22 cellular contexts compared by ENCODE assay signal in genomic region chr14:65877187-65877586, GRCh38.
A peak's percentile ranks its signal among the peaks of the same experiment; 100 is the strongest.
DNase-seq lines count a peak whose midpoint lies in the region; ATAC-seq, FAIRE-seq and TF ChIP-seq lines count a peak whose summit lies in the region.
"Had no signal": no experiment of that assay in that cellular context is flagged by ENCODE, and none has a peak within 500 bp of the region (broad histone marks: within the 10 kb centered on the region; RNA-seq: fewer than 3 reads in every experiment).

No MANE protein-coding gene starts in this region.

- WGBS in thyroid gland, 2 donors = 92 to 94% methylated on average over 7 of the region's 7 CpGs

- H3K36me3 Mint-ChIP-seq in activated CD8-positive, alpha-beta memory T cell treated with anti-CD3 and anti-CD28 coated beads, Interleukin-2, amount 10 ng/mL, durations not matched to agents 7 days and 5 days = peaks cover 18% of the 10 kb centered on the region
- H3K36me3 Mint-ChIP-seq in activated CD8-positive, alpha-beta T cell treated with anti-CD3 and anti-CD28 coated beads, Interleukin-2, amount 10 ng/mL, durations not matched to agents 7 days and 5 days (ENCODE audit: low read depth) = peaks cover 31% of the 10 kb centered on the region
- H3K36me3 Mint-ChIP-seq: IgD-negative memory B cell had no signal

- peaks cover 57% of the 10 kb centered on the region for H3K4me1 ChIP-seq in DND-41 (ENCODE audit: insufficient read depth, low read length)
- H3K4me1 ChIP-seq in thyroid gland = no peaks in the 10 kb centered on the region
- H3K4me1 ChIP-seq: BE2C, Caco-2 had no signal

- no peaks in the 10 kb centered on the region for H3K27me3 Mint-ChIP-seq in activated CD8-positive, alpha-beta memory T cell treated with anti-CD3 and anti-CD28 coated beads, Interleukin-2, amount 10 ng/mL, durations not matched to agents 7 days and 5 days
- H3K27me3 Mint-ChIP-seq in activated CD8-positive, alpha-beta T cell treated with anti-CD3 and anti-CD28 coated beads, Interleukin-2, amount 10 ng/mL, durations not matched to agents 7 days and 5 days (ENCODE audit: low read depth) = no peaks in the 10 kb centered on the region
- H3K27me3 Mint-ChIP-seq: IgD-negative memory B cell had no signal

- H2AFZ ChIP-seq in DND-41 (ENCODE audit: low read depth, low read length) = no peak overlapping the region

- no peak for DNase-seq in activated CD8-positive, alpha-beta memory T cell treated with anti-CD3 and anti-CD28 coated beads, Interleukin-2, amount 10 ng/mL, durations not matched to agents 7 days and 5 days
- no peak for DNase-seq in activated CD8-positive, alpha-beta memory T cell treated with anti-CD3 and anti-CD28 coated beads, Interleukin-2, amount 50 U/mL, for 4 hours
- peak; percentile 90 for DNase-seq in DND-41
- DNase-seq in activated CD8-positive, alpha-beta T cell treated with anti-CD3 and anti-CD28 coated beads, Interleukin-2, amount 10 ng/mL, durations not matched to agents 7 days and 5 days = no peak
- no peak for DNase-seq in urothelium cell line (ENCODE audit: low spot score)
- DNase-seq in AG08396 (ENCODE audit: low spot score) = no peak
- DNase-seq in thyroid gland = no peak
- DNase-seq: BE2C, Caco-2, DMS 273 treated with DMSO at 0.1 percent for 48 hours, MG63, NCI-H1417, NCI-H1694 treated with DMSO at 0.1 percent for 48 hours, NCI-H2081 treated with DMSO at 0.1 percent for 48 hours, NCI-H2171 treated with DMSO at 0.1 percent for 48 hours, NCI-H524 treated with DMSO at 0.1 percent for 48 hours, Right ventricle myocardium superior had no signal

- H3K4me2 ChIP-seq in DND-41 (ENCODE audit: insufficient read depth, low read length) = peak overlapping the region; percentile 44
- H3K4me2 ChIP-seq: A549 had no signal

- no peak for ATAC-seq in activated CD8-positive, alpha-beta memory T cell treated with anti-CD3 and anti-CD28 coated beads, Interleukin-2, amount 10 ng/mL, durations not matched to agents 7 days and 5 days
- peak; percentile 92 for ATAC-seq in DND-41 (ENCODE audit: insufficient read depth, low read depth)
- no peak for ATAC-seq in activated CD8-positive, alpha-beta T cell treated with anti-CD3 and anti-CD28 coated beads, Interleukin-2, amount 10 ng/mL, durations not matched to agents 7 days and 5 days
- ATAC-seq: A549 had no signal

- POLR2A ChIA-PET in activated CD8-positive, alpha-beta T cell treated with anti-CD3 and anti-CD28 coated beads, Interleukin-2, amount 10 ng/mL, durations not matched to agents 7 days and 5 days (lab: Charles Lee) = interaction anchor here (1.7 to 3.2 kb wide), 3 partner anchors 12 to 30 kb away, joined by 6 to 13 read pairs (median 10); no protein-coding TSS in a partner anchor

- no peak overlapping the region for H3K4me3 ChIP-seq in DND-41 (ENCODE audit: low read depth in 1 of 2, low read length in 2 of 2)
- no peak overlapping the region for H3K4me3 ChIP-seq in thyroid gland (replicated peaks in 1 of 3)
- H3K4me3 ChIP-seq: A549, MG63 had no signal

- TF ChIP-seq CTCF in DND-41 (IDR thresholded peaks at IDR 0.05; ENCODE audit: borderline replicate concordance, extremely low read depth, low read length, poor library complexity, severe bottlenecking) (peak; percentile 17), thyroid gland (IDR thresholded peaks at IDR 0.05) (no peak)

- H4K20me1 ChIP-seq in DND-41 (ENCODE audit: insufficient read depth, low read length) = no peaks in the 10 kb centered on the region

- H3K9me3 Mint-ChIP-seq in activated CD8-positive, alpha-beta memory T cell treated with anti-CD3 and anti-CD28 coated beads, Interleukin-2, amount 10 ng/mL, durations not matched to agents 7 days and 5 days (ENCODE audit: low read depth) = no peaks in the 10 kb centered on the region
- peaks cover 9% of the 10 kb centered on the region for H3K9me3 Mint-ChIP-seq in activated CD8-positive, alpha-beta T cell treated with anti-CD3 and anti-CD28 coated beads, Interleukin-2, amount 10 ng/mL, durations not matched to agents 7 days and 5 days (ENCODE audit: insufficient read depth)

- FAIRE-seq in urothelium cell line (lab: Jason Lieb, UNC) = peak; percentile 96
- FAIRE-seq: G401.6, GM18507, H1 had no signal

- H3K4me3 Mint-ChIP-seq in activated CD8-positive, alpha-beta memory T cell treated with anti-CD3 and anti-CD28 coated beads, Interleukin-2, amount 10 ng/mL, durations not matched to agents 7 days and 5 days = no peak overlapping the region
- H3K4me3 Mint-ChIP-seq in activated CD8-positive, alpha-beta T cell treated with anti-CD3 and anti-CD28 coated beads, Interleukin-2, amount 10 ng/mL, durations not matched to agents 7 days and 5 days = peak overlapping the region; percentile 9
- H3K4me3 Mint-ChIP-seq: IgD-negative memory B cell had no signal

- peaks cover 39% of the 10 kb centered on the region for H3K4me1 Mint-ChIP-seq in activated CD8-positive, alpha-beta memory T cell treated with anti-CD3 and anti-CD28 coated beads, Interleukin-2, amount 10 ng/mL, durations not matched to agents 7 days and 5 days
- peaks cover 14% of the 10 kb centered on the region for H3K4me1 Mint-ChIP-seq in activated CD8-positive, alpha-beta T cell treated with anti-CD3 and anti-CD28 coated beads, Interleukin-2, amount 10 ng/mL, durations not matched to agents 7 days and 5 days (ENCODE audit: low read depth)
- H3K4me1 Mint-ChIP-seq: IgD-negative memory B cell had no signal

- H3K27me3 ChIP-seq in DND-41 (ENCODE audit: insufficient read depth, low read length, poor library complexity) (no peaks in the 10 kb centered on the region), thyroid gland (no peaks in the 10 kb centered on the region)
- H3K27me3 ChIP-seq: MG63 had no signal

- H3K79me2 ChIP-seq in DND-41 (ENCODE audit: insufficient read depth, low read length) = no peaks in the 10 kb centered on the region

- CTCF ChIA-PET in activated CD8-positive, alpha-beta memory T cell treated with anti-CD3 and anti-CD28 coated beads, Interleukin-2, amount 10 ng/mL, durations not matched to agents 7 days and 5 days (lab: Charles Lee) = interaction anchor here (0.8 to 3.5 kb wide), 5 partner anchors 10 to 83 kb away, joined by 3 to 23 read pairs (median 4); no protein-coding TSS in a partner anchor
- CTCF ChIA-PET in activated CD8-positive, alpha-beta T cell treated with anti-CD3 and anti-CD28 coated beads, Interleukin-2, amount 10 ng/mL, durations not matched to agents 7 days and 5 days (lab: Charles Lee) = interaction anchor here (1.3 to 5.9 kb wide), 7 partner anchors 13 to 82 kb away, joined by 6 to 37 read pairs (median 15); no protein-coding TSS in a partner anchor

- no peak for TF ChIP-seq POLR2A in thyroid gland (IDR thresholded peaks at IDR 0.05)

- H3K9me3 ChIP-seq in DND-41 (ENCODE audit: insufficient read depth, low read length, severe bottlenecking) (peaks cover 3% of the 10 kb centered on the region), thyroid gland (no peaks in the 10 kb centered on the region)
- H3K9me3 ChIP-seq: A549, BE2C, Caco-2, MG63 had no signal

- H3K27ac Mint-ChIP-seq in activated CD8-positive, alpha-beta memory T cell treated with anti-CD3 and anti-CD28 coated beads, Interleukin-2, amount 10 ng/mL, durations not matched to agents 7 days and 5 days = peak overlapping the region; percentile 64
- no peak overlapping the region for H3K27ac Mint-ChIP-seq in activated CD8-positive, alpha-beta T cell treated with anti-CD3 and anti-CD28 coated beads, Interleukin-2, amount 10 ng/mL, durations not matched to agents 7 days and 5 days
- H3K27ac Mint-ChIP-seq: IgD-negative memory B cell had no signal

- H3K36me3 ChIP-seq in DND-41 (ENCODE audit: insufficient read depth, low read length) (no peaks in the 10 kb centered on the region), thyroid gland (no peaks in the 10 kb centered on the region)
- H3K36me3 ChIP-seq: BE2C, MG63 had no signal

- peak overlapping the region; percentile 31 for H3K9ac ChIP-seq in DND-41 (ENCODE audit: low read depth, low read length)

- intact Hi-C loops in thyroid gland (cut with DNase I) = no loop called here

- peak overlapping the region; percentile 67 for H3K27ac ChIP-seq in DND-41 (ENCODE audit: low read length)
- no peak overlapping the region for H3K27ac ChIP-seq in thyroid gland
- H3K27ac ChIP-seq: A549 had no signal
